In genomic region chr1:226827458-226827857, GRCh38 we compare ENCODE assay signal across 8 cellular contexts. TPM values are rescaled to one million over a fixed set of nuclear protein-coding genes. Genes with fewer than 3 reads are reported as not detected.
DNase-seq lines count a peak whose midpoint lies in the region; ATAC-seq and TF ChIP-seq lines count a peak whose summit lies in the region.

No MANE protein-coding gene starts in this region.

- H3K4me2 ChIP-seq in fibroblast of lung (ENCODE audit: extremely low read depth, insufficient read depth, low read length), result no peak overlapping the region

- peak overlapping the region in 1 of 4 experiments; percentile 33 for H3K4me3 ChIP-seq in fibroblast of lung (replicated peaks in 1 of 4; ENCODE audit: control extremely low read depth in 1 of 4, insufficient read depth in 1 of 4, low read depth in 3 of 4, low read length in 4 of 4)

- H3K27me3 ChIP-seq in fibroblast of lung (ENCODE audit: control insufficient read depth, insufficient read depth, low read length), result no peaks in the 10 kb centered on the region

- ATAC-seq in GM19452 (IDR thresholded peaks at IDR 0.05; ENCODE audit: unreplicated experiment) (peak; percentile 16), WTC11 (peak; percentile 75), sciatic nerve (peak; percentile 94), HG02981 (IDR thresholded peaks at IDR 0.05; ENCODE audit: unreplicated experiment) (no peak), HG03135 (IDR thresholded peaks at IDR 0.05; ENCODE audit: unreplicated experiment) (no peak)

- H4K20me1 ChIP-seq in fibroblast of lung (ENCODE audit: control insufficient read depth, extremely low read depth, insufficient read depth, low read length), result no peaks in the 10 kb centered on the region

- peak overlapping the region; percentile 74; the same call in 1 of the 2 replicates for H3K27ac Mint-ChIP-seq in WTC11

- TF ChIP-seq CTCF in WTC11 (IDR thresholded peaks at IDR 0.05) (no peak), fibroblast of lung (conservative IDR thresholded peaks at IDR 0.05 in 1 of 2, IDR thresholded peaks at IDR 0.05 in 1 of 2; ENCODE audit: low read depth in 1 of 2, low read length in 2 of 2) (no peak)

- CTCF ChIA-PET in WTC11 (lab: Charles Lee), result interaction anchor here (0.5 to 4.4 kb wide), 20 partner anchors 11 to 279 kb away, joined by 3 to 40 read pairs (median 4); partner anchors contain the start of gene STUM

- H2AFZ ChIP-seq in fibroblast of lung (ENCODE audit: low read length), result peak overlapping the region; percentile 7

- H3K79me2 ChIP-seq in fibroblast of lung (ENCODE audit: control insufficient read depth, insufficient read depth, low read length), result no peaks in the 10 kb centered on the region

- no peaks in the 10 kb centered on the region for H3K9me3 ChIP-seq in fibroblast of lung (ENCODE audit: control insufficient read depth, insufficient read depth, low read depth, low read length)

- intact Hi-C loops in sciatic nerve (cut with DNase I), result loop anchor here (5.0 kb wide), 1 partner anchor 190 kb away; no protein-coding TSS in a partner anchor

- H3K4me3 Mint-ChIP-seq in WTC11, result no peak overlapping the region

- H3K27me3 Mint-ChIP-seq in WTC11 (ENCODE audit: low read depth), result peaks cover 2% of the 10 kb centered on the region; the same call in 1 of the 2 replicates

- POLR2A ChIA-PET in WTC11 (lab: Charles Lee), result no interaction called here

- peaks cover 13% of the 10 kb centered on the region for H3K4me1 Mint-ChIP-seq in WTC11

- H3K9me3 Mint-ChIP-seq in WTC11, result peaks cover 5% of the 10 kb centered on the region

- peaks cover 6% of the 10 kb centered on the region for H3K4me1 ChIP-seq in fibroblast of lung (ENCODE audit: control insufficient read depth, extremely low read depth, insufficient read depth, low read length)

- no peaks in the 10 kb centered on the region for H3K36me3 ChIP-seq in fibroblast of lung (ENCODE audit: control insufficient read depth, insufficient read depth, low read length)

- peak overlapping the region; percentile 60 for H3K27ac ChIP-seq in fibroblast of lung (ENCODE audit: insufficient read depth, low read length)

- no peak overlapping the region for H3K9ac ChIP-seq in fibroblast of lung (ENCODE audit: insufficient read depth, low read length)

- DNase-seq in WTC11 (ENCODE audit: low spot score) (peak; percentile 43), fibroblast of lung (ENCODE audit: low read depth in 2 of 2) (peak in 1 of 2 donors; percentile 20), sciatic nerve (ENCODE audit: low spot score) (peak; percentile 84), inferior parietal cortex (ENCODE audit: extremely low spot score) (no peak), SW 1271 (lab: John Stamatoyannopoulos, UW) (no peak)

- H3K36me3 Mint-ChIP-seq in WTC11, result no peaks in the 10 kb centered on the region

TF ChIP-seq in WTC11, 78 proteins besides CTCF, POLR2A, EP300 and RAD21:
- TF ChIP-seq MLX (CRISPR knock-in tag; IDR thresholded peaks at IDR 0.05), result no peak
- TF ChIP-seq, protein P1, sequence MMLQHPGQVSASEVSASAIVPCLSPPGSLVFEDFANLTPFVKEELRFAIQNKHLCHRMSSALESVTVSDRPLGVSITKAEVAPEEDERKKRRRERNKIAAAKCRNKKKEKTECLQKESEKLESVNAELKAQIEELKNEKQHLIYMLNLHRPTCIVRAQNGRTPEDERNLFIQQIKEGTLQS (CRISPR knock-in tag; conservative IDR thresholded peaks at IDR 0.05), result no peak

RNA-seq across cellular contexts. Expression of gene PSEN2, which starts 43.0 kb away (rescaled TPM):
- total RNA-seq in WTC11 (2021), result 18.4 to 23.5 TPM (median 23.4 TPM) in 3 replicates
- 22.9 and 41.8 TPM in 2 replicates for total RNA-seq in fibroblast of lung
- 19.5 and 22.1 TPM in 2 replicates for polyA plus RNA-seq in fibroblast of lung
- 17.5 and 19.8 TPM in 2 replicates for polyA plus RNA-seq in fibroblast of lung (2012)
- 33.5 and 50.6 TPM in 2 replicates for polyA minus RNA-seq in fibroblast of lung (ENCODE audit: low replicate concordance)
- total RNA-seq in sciatic nerve, result 12.5 TPM

Comparison
In these comparisons a context has a peak if more than half of its experiments do, and no peak if none do; other contexts are left out.
1. ATAC-seq: peak in GM19452 (single experiment), WTC11 (single experiment) and sciatic nerve (single experiment); none in HG02981 (single experiment) and HG03135 (single experiment).
2. DNase-seq: peak in WTC11 (single experiment) and sciatic nerve (single experiment); none in inferior parietal cortex (single experiment) and SW 1271 (0 of 2).